1 cellular context compared by ENCODE assay signal in genomic region chr1:180953791-180954721, GRCh38.
TF ChIP-seq lines count a peak whose summit lies in the region.

No MANE protein-coding gene starts in this region.

TF ChIP-seq in HepG2, 621 proteins besides CTCF, POLR2A, EP300 and RAD21 (continued from another document):
- no peak for TF ChIP-seq IKZF5 (CRISPR knock-in tag; IDR thresholded peaks at IDR 0.05)
- TF ChIP-seq HNF4A (CRISPR knock-in tag; IDR thresholded peaks at IDR 0.05), result peak; percentile 34; the same call in 1 of the 2 replicates
- TF ChIP-seq HNRNPL (IDR thresholded peaks at IDR 0.05; ENCODE audit: low read depth, low read length), result peak; percentile 70; the same call in 1 of the 2 replicates
- TF ChIP-seq ZNF34 (CRISPR knock-in tag; IDR thresholded peaks at IDR 0.05; ENCODE audit: borderline replicate concordance), result no peak
- TF ChIP-seq, protein P1, sequence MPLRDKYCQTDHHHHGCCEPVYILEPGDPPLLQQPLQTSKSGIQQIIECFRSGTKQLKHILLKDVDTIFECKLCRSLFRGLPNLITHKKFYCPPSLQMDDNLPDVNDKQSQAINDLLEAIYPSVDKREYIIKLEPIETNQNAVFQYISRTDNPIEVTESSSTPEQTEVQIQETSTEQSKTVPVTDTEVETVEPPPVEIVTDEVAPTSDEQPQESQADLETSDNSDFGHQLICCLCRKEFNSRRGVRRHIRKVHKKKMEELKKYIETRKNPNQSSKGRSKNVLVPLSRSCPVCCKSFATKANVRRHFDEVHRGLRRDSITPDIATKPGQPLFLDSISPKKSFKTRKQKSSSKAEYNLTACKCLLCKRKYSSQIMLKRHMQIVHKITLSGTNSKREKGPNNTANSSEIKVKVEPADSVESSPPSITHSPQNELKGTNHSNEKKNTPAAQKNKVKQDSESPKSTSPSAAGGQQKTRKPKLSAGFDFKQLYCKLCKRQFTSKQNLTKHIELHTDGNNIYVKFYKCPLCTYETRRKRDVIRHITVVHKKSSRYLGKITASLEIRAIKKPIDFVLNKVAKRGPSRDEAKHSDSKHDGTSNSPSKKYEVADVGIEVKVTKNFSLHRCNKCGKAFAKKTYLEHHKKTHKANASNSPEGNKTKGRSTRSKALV (CRISPR knock-in tag; IDR thresholded peaks at IDR 0.05), result 0 out of 2 replicates have a peak, but pooled peaks have one; percentile 12
- 0 out of 2 replicates have a peak, but pooled peaks have one; percentile 33 for TF ChIP-seq NR0B2 (CRISPR knock-in tag; IDR thresholded peaks at IDR 0.05)
- 0 out of 2 replicates have a peak, but pooled peaks have one; percentile 30 for TF ChIP-seq ZNF564 (CRISPR knock-in tag; IDR thresholded peaks at IDR 0.05)
- 0 out of 2 replicates have a peak, but pooled peaks have one; percentile 42 for TF ChIP-seq SRY (CRISPR knock-in tag; IDR thresholded peaks at IDR 0.05)
- TF ChIP-seq LCORL (IDR thresholded peaks at IDR 0.05), result no peak
- TF ChIP-seq LCORL (CRISPR knock-in tag; IDR thresholded peaks at IDR 0.05), result peak; percentile 40; the same call in 1 of the 2 replicates
- TF ChIP-seq MIER2 (CRISPR knock-in tag; IDR thresholded peaks at IDR 0.05), result no peak
- peak; percentile 59; the same call in 1 of the 2 replicates for TF ChIP-seq POLR2AphosphoS5 (IDR thresholded peaks at IDR 0.05; ENCODE audit: low read depth, low read length)
- TF ChIP-seq HNRNPK (IDR thresholded peaks at IDR 0.05; ENCODE audit: low read depth, low read length, poor library complexity, severe bottlenecking), result peak; percentile 22
- 0 out of 2 replicates have a peak, but pooled peaks have one; percentile 27 for TF ChIP-seq TOPORS (CRISPR knock-in tag; IDR thresholded peaks at IDR 0.05)
- peak; percentile 51; the same call in 1 of the 2 replicates for TF ChIP-seq ARID2 (CRISPR knock-in tag; IDR thresholded peaks at IDR 0.05; ENCODE audit: borderline replicate concordance)
- TF ChIP-seq NFYB (CRISPR knock-in tag; IDR thresholded peaks at IDR 0.05), result no peak
- 0 out of 2 replicates have a peak, but pooled peaks have one; percentile 53 for TF ChIP-seq POLR2G (IDR thresholded peaks at IDR 0.05; ENCODE audit: low read depth, low read length)
- 0 out of 2 replicates have a peak, but pooled peaks have one; percentile 15 for TF ChIP-seq ATF7-NPFF (CRISPR knock-in tag; IDR thresholded peaks at IDR 0.05; ENCODE audit: low read depth)
- TF ChIP-seq, protein P2, sequence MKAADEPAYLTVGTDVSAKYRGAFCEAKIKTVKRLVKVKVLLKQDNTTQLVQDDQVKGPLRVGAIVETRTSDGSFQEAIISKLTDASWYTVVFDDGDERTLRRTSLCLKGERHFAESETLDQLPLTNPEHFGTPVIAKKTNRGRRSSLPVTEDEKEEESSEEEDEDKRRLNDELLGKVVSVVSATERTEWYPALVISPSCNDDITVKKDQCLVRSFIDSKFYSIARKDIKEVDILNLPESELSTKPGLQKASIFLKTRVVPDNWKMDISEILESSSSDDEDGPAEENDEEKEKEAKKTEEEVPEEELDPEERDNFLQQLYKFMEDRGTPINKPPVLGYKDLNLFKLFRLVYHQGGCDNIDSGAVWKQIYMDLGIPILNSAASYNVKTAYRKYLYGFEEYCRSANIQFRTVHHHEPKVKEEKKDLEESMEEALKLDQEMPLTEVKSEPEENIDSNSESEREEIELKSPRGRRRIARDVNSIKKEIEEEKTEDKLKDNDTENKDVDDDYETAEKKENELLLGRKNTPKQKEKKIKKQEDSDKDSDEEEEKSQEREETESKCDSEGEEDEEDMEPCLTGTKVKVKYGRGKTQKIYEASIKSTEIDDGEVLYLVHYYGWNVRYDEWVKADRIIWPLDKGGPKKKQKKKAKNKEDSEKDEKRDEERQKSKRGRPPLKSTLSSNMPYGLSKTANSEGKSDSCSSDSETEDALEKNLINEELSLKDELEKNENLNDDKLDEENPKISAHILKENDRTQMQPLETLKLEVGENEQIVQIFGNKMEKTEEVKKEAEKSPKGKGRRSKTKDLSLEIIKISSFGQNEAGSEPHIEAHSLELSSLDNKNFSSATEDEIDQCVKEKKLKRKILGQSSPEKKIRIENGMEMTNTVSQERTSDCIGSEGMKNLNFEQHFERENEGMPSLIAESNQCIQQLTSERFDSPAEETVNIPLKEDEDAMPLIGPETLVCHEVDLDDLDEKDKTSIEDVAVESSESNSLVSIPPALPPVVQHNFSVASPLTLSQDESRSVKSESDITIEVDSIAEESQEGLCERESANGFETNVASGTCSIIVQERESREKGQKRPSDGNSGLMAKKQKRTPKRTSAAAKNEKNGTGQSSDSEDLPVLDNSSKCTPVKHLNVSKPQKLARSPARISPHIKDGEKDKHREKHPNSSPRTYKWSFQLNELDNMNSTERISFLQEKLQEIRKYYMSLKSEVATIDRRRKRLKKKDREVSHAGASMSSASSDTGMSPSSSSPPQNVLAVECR (CRISPR knock-in tag; IDR thresholded peaks at IDR 0.05; ENCODE audit: borderline replicate concordance), result peak; percentile 60; the same call in 1 of the 2 replicates
- TF ChIP-seq SP4 (CRISPR knock-in tag; IDR thresholded peaks at IDR 0.05), result peak; percentile 42
TF ChIP-seq in HepG2: peak in this region for 70.
